ENCODE assay signal across 13 cellular contexts in the genomic region with DNA sequence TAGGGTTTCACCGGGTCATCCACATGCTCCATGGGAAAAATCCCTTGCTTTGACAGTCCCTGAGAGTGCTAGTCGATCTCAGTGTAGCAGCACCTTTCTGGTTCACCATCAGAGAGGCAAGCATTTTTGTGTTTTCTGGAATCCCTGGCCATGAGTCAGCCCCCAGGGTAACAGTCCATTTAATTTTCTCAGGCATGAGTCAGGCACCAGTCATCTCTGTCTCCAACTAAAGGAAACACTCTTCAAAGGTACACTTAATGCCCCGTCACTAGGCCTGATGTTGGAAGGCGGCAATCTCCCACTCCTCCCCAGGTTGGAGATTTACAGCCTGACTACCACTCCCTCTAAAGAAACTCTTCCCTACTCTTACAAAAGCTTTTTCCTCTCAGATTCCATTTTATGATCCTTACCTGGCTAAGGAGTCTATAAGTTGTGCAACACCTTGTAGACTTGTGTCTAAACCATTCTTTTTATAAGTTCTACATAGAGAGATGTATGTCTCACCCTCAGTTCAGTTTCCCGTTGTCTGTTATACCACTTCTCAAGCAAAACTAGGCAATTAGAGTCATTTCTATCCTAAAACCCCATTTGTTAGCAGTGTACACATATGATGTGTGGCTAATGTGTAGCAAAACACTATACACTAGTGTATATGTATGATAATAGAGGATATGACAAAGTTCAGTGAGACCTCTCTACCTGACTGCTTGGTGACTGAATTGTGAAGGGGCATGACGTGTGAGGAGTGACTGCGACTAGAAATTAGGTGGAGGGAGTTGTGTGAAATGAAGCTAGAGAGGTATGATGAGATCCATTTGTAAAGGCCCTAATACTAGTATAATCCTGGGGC. TPM values are rescaled to one million over a fixed set of nuclear protein-coding genes. Genes with fewer than 3 reads are reported as not detected.
A peak's percentile ranks its signal among the peaks of the same experiment; 100 is the strongest.
DNase-seq lines count a peak whose midpoint lies in the region; ATAC-seq and TF ChIP-seq lines count a peak whose summit lies in the region.
"Had no signal": no experiment of that assay in that cellular context is flagged by ENCODE, and none has a peak within 500 bp of the region (broad histone marks: within the 10 kb centered on the region; RNA-seq: fewer than 3 reads in every experiment).

No MANE protein-coding gene starts in this region.

- TF ChIP-seq POLR2A in breast epithelium (IDR thresholded peaks at IDR 0.05): no peak
- no peak for TF ChIP-seq POLR2A in testis (IDR thresholded peaks at IDR 0.05)

- peak; percentile 95 for DNase-seq in MCF 10A (ENCODE audit: unreplicated experiment)
- no peak for DNase-seq in breast epithelium (ENCODE audit: low spot score in 2 of 2)
- no peak for DNase-seq in SK-N-SH
- DNase-seq in fibroblast of peridontal ligament (ENCODE audit: extremely low read depth): peak; percentile 79
- no peak for DNase-seq in RPMI8226
- no peak for DNase-seq in testis
- DNase-seq: NCI-H345; spleen; stimulated activated naive CD4-positive, alpha-beta T cell had no signal

- H3K9me3 ChIP-seq in breast epithelium: peaks cover 0 to 6% of the 10 kb centered on the region in 2 donors
- H3K9me3 ChIP-seq in SK-N-SH: 0 out of 2 replicates have a peak, but pooled peaks cover 12% of the 10 kb centered on the region
- H3K9me3 ChIP-seq in thymus (ENCODE audit: control insufficient read depth): no peaks in the 10 kb centered on the region
- no peaks in the 10 kb centered on the region for H3K9me3 ChIP-seq in testis

- no peak overlapping the region for H3K4me3 ChIP-seq in breast epithelium
- no peak overlapping the region for H3K4me3 ChIP-seq in SK-N-SH (ENCODE audit: low read depth in 2 of 2, low read length in 1 of 2)
- H3K4me3 ChIP-seq in thymus (ENCODE audit: low read length): no peak overlapping the region
- no peak overlapping the region for H3K4me3 ChIP-seq in testis
- H3K4me3 ChIP-seq: spleen had no signal

- H3K36me3 ChIP-seq in breast epithelium: no peaks in the 10 kb centered on the region
- peaks cover 0 to 3% of the 10 kb centered on the region in 2 experiments for H3K36me3 ChIP-seq in SK-N-SH (replicated peaks in 1 of 2; ENCODE audit: control insufficient read depth in 1 of 2, insufficient read depth in 2 of 2, low read length in 1 of 2)
- no peaks in the 10 kb centered on the region for H3K36me3 ChIP-seq in thymus (ENCODE audit: control insufficient read depth, insufficient read depth)
- no peaks in the 10 kb centered on the region for H3K36me3 ChIP-seq in testis (ENCODE audit: low read depth, missing control alignments)

- no peaks in the 10 kb centered on the region for H3K27me3 ChIP-seq in breast epithelium
- no peaks in the 10 kb centered on the region for H3K27me3 ChIP-seq in SK-N-SH (ENCODE audit: insufficient read depth)
- no peaks in the 10 kb centered on the region for H3K27me3 ChIP-seq in thymus (ENCODE audit: control insufficient read depth, insufficient read depth)
- no peaks in the 10 kb centered on the region for H3K27me3 ChIP-seq in testis
- H3K27me3 ChIP-seq: spleen had no signal

- H3K4me1 Mint-ChIP-seq in MCF 10A (ENCODE audit: insufficient read depth, unreplicated experiment): peaks cover 16% of the 10 kb centered on the region

- H3F3A ChIP-seq in SK-N-SH (replicated peaks; ENCODE audit: insufficient read depth): peaks cover 8% of the 10 kb centered on the region

- H4K20me1 ChIP-seq in SK-N-SH (ENCODE audit: insufficient read depth): no peaks in the 10 kb centered on the region

- TF ChIP-seq CTCF in MCF 10A (IDR thresholded peaks at IDR 0.05; ENCODE audit: unreplicated experiment) (no peak), breast epithelium (IDR thresholded peaks at IDR 0.05) (no peak), SK-N-SH (IDR thresholded peaks at IDR 0.05) (no peak), testis (IDR thresholded peaks at IDR 0.05) (no peak)

- no peaks in the 10 kb centered on the region for H3K27me3 Mint-ChIP-seq in MCF 10A (ENCODE audit: insufficient read depth, unreplicated experiment)
- H3K27me3 Mint-ChIP-seq: memory B cell had no signal

- H3K27ac Mint-ChIP-seq in MCF 10A (ENCODE audit: low read depth, unreplicated experiment): peak overlapping the region; percentile 91
- H3K27ac Mint-ChIP-seq: memory B cell had no signal

- POLR2A ChIA-PET in MCF 10A (lab: Yijun Ruan, JAX) (interaction anchor here (0.6 to 8.5 kb wide), 8 partner anchors 10 to 109 kb away, joined by 3 to 54 read pairs (median 6); a partner anchor contains a TSS), SK-N-SH (lab: Yijun Ruan, JAX) (no interaction called here)

- H3K27ac ChIP-seq in breast epithelium (no peak overlapping the region), SK-N-SH (ENCODE audit: low read depth in 2 of 2, low read length in 1 of 2) (peak overlapping the region in 1 of 2 experiments; percentile 78; a peak in 2 of 4 replicates), thymus (ENCODE audit: low read depth) (peak overlapping the region; percentile 15), testis (no peak overlapping the region)
- H3K27ac ChIP-seq: C4-2B, spleen had no signal

- no peaks in the 10 kb centered on the region for H3K36me3 Mint-ChIP-seq in MCF 10A (ENCODE audit: insufficient read depth, unreplicated experiment)

- H3K9me3 Mint-ChIP-seq in MCF 10A (ENCODE audit: unreplicated experiment): peaks cover 15% of the 10 kb centered on the region

- H3K9me2 ChIP-seq in SK-N-SH: no peaks in the 10 kb centered on the region

- no peaks in the 10 kb centered on the region for H3K4me1 ChIP-seq in breast epithelium
- H3K4me1 ChIP-seq in SK-N-SH (ENCODE audit: control insufficient read depth in 1 of 2, insufficient read depth in 2 of 2, low read depth in 1 of 2, low read length in 1 of 2): 0 out of 4 replicates have a peak, but pooled peaks cover 0 to 8% of the 10 kb centered on the region in 2 experiments
- H3K4me1 ChIP-seq in thymus (ENCODE audit: control insufficient read depth, insufficient read depth, low read length): no peaks in the 10 kb centered on the region
- H3K4me1 ChIP-seq in testis: no peaks in the 10 kb centered on the region
- H3K4me1 ChIP-seq: spleen had no signal

- no peak for TF ChIP-seq RAD21 in SK-N-SH (IDR thresholded peaks at IDR 0.05; ENCODE audit: low read length)

- no peak for ATAC-seq in GM18907 (IDR thresholded peaks at IDR 0.05; ENCODE audit: unreplicated experiment)

- WGBS in SK-N-SH (ENCODE audit: low lambda C conversion rate): 52% methylated on average over 7 of the region's 7 CpGs
- 94% methylated on average over 7 of the region's 7 CpGs for WGBS in thymus
- WGBS in testis, 2 donors: 90 to 95% methylated on average over 7 of the region's 7 CpGs

- H3K4me3 Mint-ChIP-seq in MCF 10A (ENCODE audit: unreplicated experiment): peak overlapping the region; percentile 2
- H3K4me3 Mint-ChIP-seq: memory B cell had no signal

- no TSS peak for BruUV-seq in MCF 10A (replicated peaks; lab: Mats Ljungman, UMichigan)

- no peak overlapping the region for H3K9ac ChIP-seq in SK-N-SH

- TF ChIP-seq EP300 in SK-N-SH (IDR thresholded peaks at IDR 0.05; ENCODE audit: borderline replicate concordance in 1 of 2, low read depth in 1 of 2, low read length in 1 of 2): peak in 1 of 2 experiments; percentile 65; a peak in 2 of 4 replicates

- no peaks in the 10 kb centered on the region for H3K79me2 ChIP-seq in SK-N-SH (ENCODE audit: insufficient read depth)

- H3K4me2 ChIP-seq in SK-N-SH: peak overlapping the region; percentile 16; the same call in 1 of the 2 replicates

- CTCF ChIA-PET in MCF 10A (lab: Yijun Ruan, JAX): interaction anchor here (0.6 to 0.9 kb wide), 2 partner anchors 51 to 94 kb away, joined by 3 to 6 read pairs; no protein-coding TSS in a partner anchor
- CTCF ChIA-PET in SK-N-SH (lab: Yijun Ruan, JAX): no interaction called here

- H2AFZ ChIP-seq in SK-N-SH (ENCODE audit: low read depth): peak overlapping the region; percentile 12; the same call in 1 of the 2 replicates

- intact Hi-C loops in MCF 10A (cut with micrococcal nuclease): loop anchor here (2.0 kb wide), 1 partner anchor 48 kb away; a partner anchor contains a TSS
- intact Hi-C loops in breast epithelium (cut with DNase I; ENCODE audit: low total_unique reads): no loop called here
- intact Hi-C loops in testis (cut with DNase I; ENCODE audit: low total_unique reads): no loop called here

TF ChIP-seq in SK-N-SH, 30 proteins besides CTCF, POLR2A, EP300 and RAD21 (continues in another document):
- peak; percentile 98 for TF ChIP-seq FOSL2 (IDR thresholded peaks at IDR 0.05; ENCODE audit: borderline replicate concordance, low read depth)
- peak; percentile 23; the same call in 1 of the 2 replicates for TF ChIP-seq NFIC (IDR thresholded peaks at IDR 0.05; ENCODE audit: borderline replicate concordance)

RNA-seq across cellular contexts. Expression of a gene that starts 24.6 kb away (rescaled TPM):
- 7.2 and 7.3 TPM in 2 replicates for total RNA-seq in MCF 10A (2022)
- 10 to 100 TPM; 13.0 to 29.0 (median 13.4) TPM for total RNA-seq in breast epithelium
- 12.6 and 17.4 TPM in 2 replicates for polyA plus RNA-seq in SK-N-SH (2012; rRNA removed)
- polyA plus RNA-seq in SK-N-SH (2012; cell fraction: cytosol; rRNA removed): 19.3 and 20.4 TPM in 2 replicates
- 1.6 and 8.1 TPM in 2 replicates for polyA plus RNA-seq in SK-N-SH (2012; cell fraction: nucleus; rRNA removed)
- 12.1 TPM for polyA plus RNA-seq in thymus
- total RNA-seq in testis: 10 to 100 TPM; 11.5 to 14.9 TPM
- 16.0 TPM for polyA plus RNA-seq in testis (ENCODE audit: insufficient read depth, low read depth, low replicate concordance)

RNA-seq across cellular contexts. Expression of a gene that starts 44.2 kb away (rescaled TPM):
- total RNA-seq in MCF 10A (2022) (86.4 and 88.0 TPM in 2 replicates), breast epithelium (10 to 100 TPM; 22.1 to 26.9 (median 22.6) TPM), testis (10 to 100 TPM; 13.3 to 27.1 TPM)
- polyA plus RNA-seq in SK-N-SH (2012; rRNA removed) (6.5 and 8.3 TPM in 2 replicates), thymus (21.9 TPM), testis (ENCODE audit: insufficient read depth, low read depth, low replicate concordance) (56.9 TPM)
- polyA plus RNA-seq in SK-N-SH (2012; cell fraction: cytosol; rRNA removed): 12.4 and 17.1 TPM in 2 replicates
- polyA plus RNA-seq in SK-N-SH (2012; cell fraction: nucleus; rRNA removed): 1.6 and 4.9 TPM in 2 replicates

RNA-seq across cellular contexts. Expression of a gene that starts 46.4 kb away (rescaled TPM):
- total RNA-seq in MCF 10A (2022) (12.6 and 13.0 TPM in 2 replicates), breast epithelium (1 to 10 TPM; 2.6 to 8.2 (median 2.6) TPM), testis (10 to 100 TPM in 1 of 2 donors, 1 to 10 TPM in 1; 7.7 to 13.4 TPM)
- polyA plus RNA-seq in SK-N-SH (2012; rRNA removed) (2.9 and 4.6 TPM in 2 replicates), thymus (6.1 TPM), testis (ENCODE audit: insufficient read depth, low read depth, low replicate concordance) (25.8 TPM)
- polyA plus RNA-seq in SK-N-SH (2012; cell fraction: cytosol; rRNA removed): 4.1 and 5.7 TPM in 2 replicates
- polyA plus RNA-seq in SK-N-SH (2012; cell fraction: nucleus; rRNA removed): 4.3 and 6.0 TPM in 2 replicates

RNA-seq across cellular contexts. Expression of a gene that starts 46.9 kb away (rescaled TPM):
- total RNA-seq in MCF 10A (2022) (55.3 and 55.8 TPM in 2 replicates), breast epithelium (10 to 100 TPM; 79.2 to 92.9 (median 88.5) TPM), testis (100 to 1,000 TPM in 1 of 2 donors, 10 to 100 TPM in 1; 83.7 to 144 TPM)
- polyA plus RNA-seq in SK-N-SH (2012; rRNA removed) (19.1 and 32.0 TPM in 2 replicates), thymus (41.8 TPM), testis (ENCODE audit: insufficient read depth, low read depth, low replicate concordance) (24.1 TPM)
- polyA plus RNA-seq in SK-N-SH (2012; cell fraction: cytosol; rRNA removed): 9.5 and 10.9 TPM in 2 replicates
- polyA plus RNA-seq in SK-N-SH (2012; cell fraction: nucleus; rRNA removed): 76.5 and 180 TPM in 2 replicates

Comparison
In these comparisons a context has a peak if more than half of its experiments do, and no peak if none do; other contexts are left out.
1. DNase-seq: peak in MCF 10A (single experiment) and fibroblast of peridontal ligament (single experiment); none in breast epithelium (0 of 2), SK-N-SH (single experiment), RPMI8226 (single experiment) and testis (single experiment).